In the genomic region with DNA sequence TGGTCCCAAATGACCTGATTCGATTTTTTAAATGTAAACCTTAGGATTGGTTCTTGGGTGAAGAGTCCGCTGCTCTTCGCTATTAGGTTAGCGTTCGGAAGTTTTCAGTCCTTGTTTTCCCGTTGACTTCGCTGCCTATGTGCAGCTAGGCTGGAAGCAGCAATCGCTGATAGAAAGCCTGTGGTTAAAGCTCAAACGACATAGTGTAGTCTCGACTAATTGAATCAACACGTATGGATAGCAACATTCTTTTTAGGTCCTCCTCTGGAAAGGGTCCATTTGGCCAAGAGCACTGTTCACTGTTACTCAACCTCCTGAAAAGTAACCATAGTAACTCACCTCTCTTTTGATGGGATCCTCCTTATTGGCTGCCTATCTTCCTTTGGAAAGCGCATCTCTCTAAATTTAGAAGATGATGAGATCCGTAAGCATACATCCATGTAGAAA, we compare ENCODE assay signal across 1 cellular context.
TF ChIP-seq lines count a peak whose summit lies in the region.

No MANE protein-coding gene starts in this region.

TF ChIP-seq in HepG2, 621 proteins besides CTCF, POLR2A, EP300 and RAD21 (continued from another document):
- TF ChIP-seq BORCS8-MEF2B (CRISPR knock-in tag; IDR thresholded peaks at IDR 0.05) (no peak), ZNF747 (CRISPR knock-in tag; IDR thresholded peaks at IDR 0.05; ENCODE audit: borderline replicate concordance) (no peak), ATRX (CRISPR knock-in tag; IDR thresholded peaks at IDR 0.05; ENCODE audit: borderline replicate concordance) (no peak), ZNF773 (CRISPR knock-in tag; IDR thresholded peaks at IDR 0.05; ENCODE audit: borderline replicate concordance) (no peak)
